25 cellular contexts compared by ENCODE assay signal in genomic region chr14:86423212-86423611, GRCh38.
DNase-seq lines count a peak whose midpoint lies in the region; ATAC-seq, FAIRE-seq and TF ChIP-seq lines count a peak whose summit lies in the region.
"Had no signal": no experiment of that assay in that cellular context is flagged by ENCODE, and none has a peak within 500 bp of the region (broad histone marks: within the 10 kb centered on the region; RNA-seq: fewer than 3 reads in every experiment).

No MANE protein-coding gene starts in this region.

- no peak for FAIRE-seq in HepG2 (lab: Jason Lieb, UNC)
- FAIRE-seq in K562 (lab: Jason Lieb, UNC) = no peak
- FAIRE-seq: GM12878, GM12892, GM18507, GM19239 had no signal

- H3K79me2 ChIP-seq in HepG2 (ENCODE audit: insufficient read depth, low read length) (no peaks in the 10 kb centered on the region), K562 (ENCODE audit: control insufficient read depth, insufficient read depth, low read length) (no peaks in the 10 kb centered on the region), MM.1S (ENCODE audit: low read length) (no peaks in the 10 kb centered on the region)

- DNase-seq in HepG2 (ENCODE audit: low spot score) (no peak), right lobe of liver (no peak), K562 (ENCODE audit: extremely low read depth in 1 of 4, low spot score in 3 of 4) (no peak), MM.1S (no peak)
- DNase-seq: ACHN; BE2C; C1 segment of cervical spinal cord; CD4-positive, alpha-beta memory T cell; CD4-positive, CD25-positive, alpha-beta regulatory T cell; CD8-positive, alpha-beta memory T cell; COR-L47; DMS 273 treated with DMSO at 0.1 percent for 48 hours; DMS153; DMS53; DMS79; DND-41; EL; GDM1 had no signal

- H3K4me1 ChIP-seq in HepG2 (ENCODE audit: insufficient read depth, low read length) (no peaks in the 10 kb centered on the region), right lobe of liver (no peaks in the 10 kb centered on the region), K562 (replicated peaks in 1 of 2; ENCODE audit: control insufficient read depth in 2 of 2, insufficient read depth in 2 of 2, low read length in 2 of 2) (no peaks in the 10 kb centered on the region), MM.1S (ENCODE audit: low read length) (no peaks in the 10 kb centered on the region)
- H3K4me1 ChIP-seq: BE2C, BLaER1 had no signal

- H3K4me2 ChIP-seq in HepG2 (ENCODE audit: low read depth, low read length) (no peak overlapping the region), K562 (ENCODE audit: insufficient read depth, low read length) (no peak overlapping the region), MM.1S (ENCODE audit: low read depth, low read length) (no peak overlapping the region)
- H3K4me2 ChIP-seq: BLaER1 had no signal

- no peak overlapping the region for H3K27ac ChIP-seq in HepG2 (ENCODE audit: extremely low read length, insufficient read depth, low read length)
- H3K27ac ChIP-seq in right lobe of liver = no peak overlapping the region
- H3K27ac ChIP-seq in K562 (ENCODE audit: extremely low read depth, low read depth, low read length) = no peak overlapping the region
- no peak overlapping the region for H3K27ac ChIP-seq in MM.1S (ENCODE audit: low read length)
- H3K27ac ChIP-seq: 22Rv1, BLaER1 had no signal

- intact Hi-C loops in HepG2 (cut with micrococcal nuclease; ENCODE audit: unreplicated experiment) = no loop called here
- intact Hi-C loops in right lobe of liver (cut with DNase I) = no loop called here
- intact Hi-C loops in K562 (cut with micrococcal nuclease) = no loop called here

- no peaks in the 10 kb centered on the region for H3F3A ChIP-seq in MM.1S (ENCODE audit: insufficient read depth, low read length)

- H3K27me3 ChIP-seq in HepG2 (ENCODE audit: control insufficient read depth in 1 of 2, insufficient read depth in 2 of 2, low read length in 2 of 2) (no peaks in the 10 kb centered on the region), right lobe of liver (no peaks in the 10 kb centered on the region), K562 (ENCODE audit: control insufficient read depth in 2 of 2, insufficient read depth in 2 of 2, low read length in 2 of 2) (no peaks in the 10 kb centered on the region), MM.1S (replicated peaks; ENCODE audit: insufficient read depth, low read length) (no peaks in the 10 kb centered on the region)
- H3K27me3 ChIP-seq: BE2C, BLaER1 had no signal

- H3K9ac ChIP-seq in HepG2 (ENCODE audit: insufficient read depth, low read depth, low read length) (no peak overlapping the region), K562 (ENCODE audit: insufficient read depth in 1 of 2, low read depth in 2 of 2, low read length in 2 of 2) (no peak overlapping the region), MM.1S (ENCODE audit: low read length) (no peak overlapping the region)
- H3K9ac ChIP-seq: BLaER1 had no signal

- TF ChIP-seq EP300 in HepG2 (IDR thresholded peaks at IDR 0.05; ENCODE audit: low read depth in 2 of 2, low read length in 2 of 2) (no peak), HepG2 (CRISPR knock-in tag; IDR thresholded peaks at IDR 0.05; ENCODE audit: borderline replicate concordance) (no peak), K562 (IDR thresholded peaks at IDR 0.05; ENCODE audit: low read length) (no peak)

- H3K4me3 ChIP-seq in HepG2 (replicated peaks in 1 of 3; ENCODE audit: insufficient read depth in 1 of 3, low read depth in 2 of 3, low read length in 3 of 3) (no peak overlapping the region), right lobe of liver (no peak overlapping the region), K562 (no peak overlapping the region), MM.1S (ENCODE audit: low read length) (no peak overlapping the region)
- H3K4me3 ChIP-seq: BLaER1, GM12878 had no signal

- TF ChIP-seq POLR2A in HepG2 (IDR thresholded peaks at IDR 0.05; ENCODE audit: insufficient read depth in 1 of 2, low read depth in 2 of 2, low read length in 2 of 2) (no peak), right lobe of liver (IDR thresholded peaks at IDR 0.05) (no peak), K562 (conservative IDR thresholded peaks at IDR 0.05) (no peak)

- H3K9me2 ChIP-seq in MM.1S (replicated peaks; ENCODE audit: insufficient read depth, low read length) = no peaks in the 10 kb centered on the region

- BruUV-seq in HepG2 (replicated peaks; lab: Mats Ljungman, UMichigan) = no TSS peak
- BruUV-seq in K562 (replicated peaks; lab: Mats Ljungman, UMichigan) = no TSS peak

- H2AFZ ChIP-seq in HepG2 (ENCODE audit: low read length) (no peak overlapping the region), K562 (ENCODE audit: low read depth, low read length) (no peak overlapping the region), MM.1S (ENCODE audit: low read length) (no peak overlapping the region)

- H3K36me3 ChIP-seq in HepG2 (replicated peaks in 1 of 2; ENCODE audit: control insufficient read depth in 1 of 2, insufficient read depth in 2 of 2, low read length in 2 of 2) = no peaks in the 10 kb centered on the region
- no peaks in the 10 kb centered on the region for H3K36me3 ChIP-seq in right lobe of liver
- H3K36me3 ChIP-seq in K562 (ENCODE audit: control insufficient read depth, insufficient read depth, low read length) = no peaks in the 10 kb centered on the region
- H3K36me3 ChIP-seq in MM.1S (replicated peaks; ENCODE audit: insufficient read depth, low read length) = no peaks in the 10 kb centered on the region
- H3K36me3 ChIP-seq: BE2C, BLaER1 had no signal

- TF ChIP-seq CTCF in HepG2 (CRISPR knock-in tag; IDR thresholded peaks at IDR 0.05) (no peak), right lobe of liver (IDR thresholded peaks at IDR 0.05) (no peak), K562 (IDR thresholded peaks at IDR 0.05 in 2 of 3, conservative IDR thresholded peaks at IDR 0.05 in 1 of 3; ENCODE audit: insufficient read depth in 2 of 3, low read depth in 1 of 3, low read length in 3 of 3) (no peak), MM.1S (IDR thresholded peaks at IDR 0.05; ENCODE audit: low read length) (no peak)

- ATAC-seq in HepG2 (no peak), right lobe of liver (no peak), K562 (no peak), GM18867 (IDR thresholded peaks at IDR 0.05; ENCODE audit: unreplicated experiment) (no peak)
- ATAC-seq: GM12878 had no signal

- POLR2A ChIA-PET in HepG2 (lab: Yijun Ruan, JAX) (no interaction called here), K562 (lab: Yijun Ruan, JAX) (no interaction called here)

- no peaks in the 10 kb centered on the region for H3K9me3 ChIP-seq in HepG2 (ENCODE audit: low read length)
- H3K9me3 ChIP-seq in right lobe of liver = no peaks in the 10 kb centered on the region
- no peaks in the 10 kb centered on the region for H3K9me3 ChIP-seq in K562 (replicated peaks; ENCODE audit: control insufficient read depth, insufficient read depth, low read depth, low read length)
- no peaks in the 10 kb centered on the region for H3K9me3 ChIP-seq in MM.1S (replicated peaks; ENCODE audit: insufficient read depth, low read length)
- H3K9me3 ChIP-seq: BE2C, BLaER1 had no signal

- no peaks in the 10 kb centered on the region for H4K20me1 ChIP-seq in HepG2 (ENCODE audit: insufficient read depth, low read length)
- no peaks in the 10 kb centered on the region for H4K20me1 ChIP-seq in K562 (replicated peaks; ENCODE audit: control insufficient read depth, insufficient read depth, low read length)
- H4K20me1 ChIP-seq in MM.1S (ENCODE audit: insufficient read depth, low read length) = no peaks in the 10 kb centered on the region
- H4K20me1 ChIP-seq: BLaER1 had no signal

- WGBS in HepG2 (ENCODE audit: low lambda C conversion rate) = 2% methylated on average over 2 of the region's 2 CpGs
- WGBS in right lobe of liver (ENCODE audit: insufficient coverage, low coverage, low lambda C conversion rate, missing lambda C conversion rate) = 63% methylated on average over 2 of the region's 2 CpGs
- WGBS in K562 (ENCODE audit: insufficient coverage, low coverage, missing lambda C conversion rate) = 0% methylated on average over 2 of the region's 2 CpGs

- H3K9me1 ChIP-seq in K562 (ENCODE audit: control insufficient read depth, insufficient read depth, low read length) = no peaks in the 10 kb centered on the region

- in situ Hi-C loops in HepG2 (cut with HindIII; ENCODE audit: extremely low pct_ligation_motif_present, low pct_unique_long_range_greater_than_20kb) = no loop called here
- in situ Hi-C loops in K562 (cut with MboI) = no loop called here

- TF ChIP-seq RAD21 in HepG2 (CRISPR knock-in tag; IDR thresholded peaks at IDR 0.05) (no peak), K562 (CRISPR knock-in tag; conservative IDR thresholded peaks at IDR 0.05 in 1 of 2, IDR thresholded peaks at IDR 0.05 in 1 of 2) (no peak)

- CTCF ChIA-PET in HepG2 (lab: Yijun Ruan, JAX; ENCODE audit: low intra/inter-chr PET ratio, low total read pairs) (no interaction called here), K562 (lab: Yijun Ruan, JAX; ENCODE audit: low intra/inter-chr PET ratio) (no interaction called here)

TF ChIP-seq in HepG2, 621 proteins besides CTCF, POLR2A, EP300 and RAD21:
- no peak for TF ChIP-seq REPIN1 (CRISPR knock-in tag; IDR thresholded peaks at IDR 0.05; ENCODE audit: borderline replicate concordance, low read depth)
- peak; percentile 95 for TF ChIP-seq MAFF (IDR thresholded peaks at IDR 0.05; ENCODE audit: low read depth, low read length)
- TF ChIP-seq MAFK (conservative IDR thresholded peaks at IDR 0.05 in 1 of 2, IDR thresholded peaks at IDR 0.05 in 1 of 2; ENCODE audit: low read length in 2 of 2) = peak; percentile 90 to 97
TF ChIP-seq in HepG2: peak in this region for 2.

TF ChIP-seq in K562, 482 proteins besides CTCF, POLR2A, EP300 and RAD21 (continues in another document):
- peak; percentile 81 for TF ChIP-seq MAFK (IDR thresholded peaks at IDR 0.05; ENCODE audit: low read length)
- peak; percentile 35; the same call in 1 of the 2 replicates for TF ChIP-seq C11orf30 (IDR thresholded peaks at IDR 0.05; ENCODE audit: low read depth)
- TF ChIP-seq ZFP30 (CRISPR knock-in tag; IDR thresholded peaks at IDR 0.05; ENCODE audit: borderline replicate concordance) = no peak
- TF ChIP-seq NKRF (IDR thresholded peaks at IDR 0.05; ENCODE audit: borderline replicate concordance) = no peak
- peak; percentile 77 for TF ChIP-seq ZNF316 (IDR thresholded peaks at IDR 0.05)

Comparison
In these comparisons a context has a peak if more than half of its experiments do, and no peak if none do; other contexts are left out.
1. Of the 241 proteins assayed by ChIP-seq in both HepG2 and K562: peak only in HepG2: none; only in K562: MAFG; in both: MAFF and MAFK; in neither: 238.